8 cellular contexts compared by ENCODE assay signal in genomic region chr21:37535130-37535529, GRCh38.
"Had no signal": no experiment of that assay in that cellular context is flagged by ENCODE, and none has a peak within 500 bp of the region (broad histone marks: within the 10 kb centered on the region; RNA-seq: fewer than 3 reads in every experiment).

No MANE protein-coding gene starts in this region.

- H2AFZ ChIP-seq: GM23248 had no signal

- H3K27ac Mint-ChIP-seq: H9, IgD-negative memory B cell had no signal

- H3K27ac ChIP-seq: GM23248 had no signal

- FAIRE-seq: H54, HTR-8/SVneo had no signal

- H3K9ac ChIP-seq: GM23248 had no signal

- H3K36me3 Mint-ChIP-seq: IgD-negative memory B cell had no signal

- H3K4me3 Mint-ChIP-seq: H9, IgD-negative memory B cell had no signal

- H3K4me3 ChIP-seq: GM23248 had no signal

- H3K4me1 Mint-ChIP-seq: IgD-negative memory B cell had no signal

- DNase-seq: GM23248, GOT3, H9, HCEC 1CT, KG1 had no signal
